ENCODE assay signal across 19 cellular contexts in genomic region chr3:53837331-53837730, GRCh38. TPM values are rescaled to one million over a fixed set of nuclear protein-coding genes. Genes with fewer than 3 reads are reported as not detected.
"Had no signal": no experiment of that assay in that cellular context is flagged by ENCODE, and none has a peak within 500 bp of the region (broad histone marks: within the 10 kb centered on the region; RNA-seq: fewer than 3 reads in every experiment).

No MANE protein-coding gene starts in this region.

- DNase-seq: activated CD4-positive, alpha-beta T cell treated with anti-CD3 and anti-CD28 coated beads, Interleukin-2, amount 50 U/mL, for 1 hour; activated CD4-positive, CD25-positive, alpha-beta regulatory T cell; activated naive CD8-positive, alpha-beta T cell treated with anti-CD3 and anti-CD28 coated beads, Interleukin-2, amount 10 ng/mL, durations not matched to agents 7 days and 5 days; activated T-cell treated with anti-CD3 and anti-CD28 coated beads, Interleukin-2, amount 50 U/mL, for 4 hours; anterior cingulate cortex; dermis blood vessel endothelial cell; erythroblast; gastrocnemius medialis; heart right ventricle; left colon; mesenchymal stem cell; occipital lobe; SHP77 treated with DMSO at 0.1 percent for 48 hours; spleen; T-helper 17 cell had no signal

- H3K9me3 ChIP-seq: gastrocnemius medialis, heart right ventricle, spleen, thoracic aorta had no signal

- H3K4me1 Mint-ChIP-seq: activated naive CD8-positive, alpha-beta T cell treated with anti-CD3 and anti-CD28 coated beads, Interleukin-2, amount 10 ng/mL, durations not matched to agents 7 days and 5 days; nephron had no signal

- H3K4me3 Mint-ChIP-seq: activated naive CD8-positive, alpha-beta T cell treated with anti-CD3 and anti-CD28 coated beads, Interleukin-2, amount 10 ng/mL, durations not matched to agents 7 days and 5 days; activated T-cell treated with anti-CD3 and anti-CD28 coated beads, Interleukin-2, amount 50 U/mL, for 4 hours; nephron; T-helper 17 cell had no signal

- H3K27me3 ChIP-seq: gastrocnemius medialis, heart right ventricle, spleen had no signal

- H3K27ac Mint-ChIP-seq: activated naive CD8-positive, alpha-beta T cell treated with anti-CD3 and anti-CD28 coated beads, Interleukin-2, amount 10 ng/mL, durations not matched to agents 7 days and 5 days; nephron; progenitor cell of endocrine pancreas; T-helper 17 cell had no signal

- ATAC-seq: gastrocnemius medialis, heart right ventricle, left colon, sciatic nerve, T-helper 17 cell had no signal

- H3K27ac ChIP-seq: gastrocnemius medialis, heart right ventricle, spleen, thoracic aorta had no signal

- H3K4me1 ChIP-seq: gastrocnemius medialis, heart right ventricle had no signal

- H3K36me3 Mint-ChIP-seq: activated naive CD8-positive, alpha-beta T cell treated with anti-CD3 and anti-CD28 coated beads, Interleukin-2, amount 10 ng/mL, durations not matched to agents 7 days and 5 days had no signal

- H3K27me3 Mint-ChIP-seq: progenitor cell of endocrine pancreas had no signal

- H3K36me3 ChIP-seq: gastrocnemius medialis, heart right ventricle, spleen, thoracic aorta had no signal

- H3K4me3 ChIP-seq: gastrocnemius medialis, heart right ventricle, spleen, thoracic aorta had no signal

- H3K9me3 Mint-ChIP-seq: activated naive CD8-positive, alpha-beta T cell treated with anti-CD3 and anti-CD28 coated beads, Interleukin-2, amount 10 ng/mL, durations not matched to agents 7 days and 5 days; activated T-cell treated with anti-CD3 and anti-CD28 coated beads, Interleukin-2, amount 50 U/mL, for 4 hours; nephron had no signal

RNA-seq across cellular contexts. Expression of gene IL17RB, which starts 9.0 kb away (rescaled TPM):
- total RNA-seq: dermis blood vessel endothelial cell had no signal
